1 cellular context compared by ENCODE assay signal in the genomic region with DNA sequence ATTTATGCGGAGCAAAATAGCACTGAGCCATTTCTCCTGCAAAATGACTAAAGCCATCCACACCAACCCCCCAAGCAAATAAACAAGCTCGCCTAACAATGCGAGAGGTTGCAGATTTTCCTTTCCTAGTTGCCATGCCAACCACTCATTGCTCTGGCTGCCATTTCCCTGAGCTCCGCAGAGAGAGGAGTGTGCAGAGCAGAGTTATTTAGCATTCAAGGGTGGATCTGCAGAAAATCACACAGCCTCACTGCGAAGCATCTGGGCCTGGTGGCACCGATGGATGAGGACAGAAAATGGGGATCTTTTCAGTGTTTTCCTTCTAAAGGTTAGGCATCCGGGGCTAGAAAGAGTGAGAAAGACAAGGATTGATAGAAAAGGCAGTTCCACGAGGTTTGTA.
TF ChIP-seq lines count a peak whose summit lies in the region.

No MANE protein-coding gene starts in this region.

TF ChIP-seq in HepG2, 621 proteins besides CTCF, POLR2A, EP300 and RAD21 (continued from another document):
- TF ChIP-seq, protein P1, sequence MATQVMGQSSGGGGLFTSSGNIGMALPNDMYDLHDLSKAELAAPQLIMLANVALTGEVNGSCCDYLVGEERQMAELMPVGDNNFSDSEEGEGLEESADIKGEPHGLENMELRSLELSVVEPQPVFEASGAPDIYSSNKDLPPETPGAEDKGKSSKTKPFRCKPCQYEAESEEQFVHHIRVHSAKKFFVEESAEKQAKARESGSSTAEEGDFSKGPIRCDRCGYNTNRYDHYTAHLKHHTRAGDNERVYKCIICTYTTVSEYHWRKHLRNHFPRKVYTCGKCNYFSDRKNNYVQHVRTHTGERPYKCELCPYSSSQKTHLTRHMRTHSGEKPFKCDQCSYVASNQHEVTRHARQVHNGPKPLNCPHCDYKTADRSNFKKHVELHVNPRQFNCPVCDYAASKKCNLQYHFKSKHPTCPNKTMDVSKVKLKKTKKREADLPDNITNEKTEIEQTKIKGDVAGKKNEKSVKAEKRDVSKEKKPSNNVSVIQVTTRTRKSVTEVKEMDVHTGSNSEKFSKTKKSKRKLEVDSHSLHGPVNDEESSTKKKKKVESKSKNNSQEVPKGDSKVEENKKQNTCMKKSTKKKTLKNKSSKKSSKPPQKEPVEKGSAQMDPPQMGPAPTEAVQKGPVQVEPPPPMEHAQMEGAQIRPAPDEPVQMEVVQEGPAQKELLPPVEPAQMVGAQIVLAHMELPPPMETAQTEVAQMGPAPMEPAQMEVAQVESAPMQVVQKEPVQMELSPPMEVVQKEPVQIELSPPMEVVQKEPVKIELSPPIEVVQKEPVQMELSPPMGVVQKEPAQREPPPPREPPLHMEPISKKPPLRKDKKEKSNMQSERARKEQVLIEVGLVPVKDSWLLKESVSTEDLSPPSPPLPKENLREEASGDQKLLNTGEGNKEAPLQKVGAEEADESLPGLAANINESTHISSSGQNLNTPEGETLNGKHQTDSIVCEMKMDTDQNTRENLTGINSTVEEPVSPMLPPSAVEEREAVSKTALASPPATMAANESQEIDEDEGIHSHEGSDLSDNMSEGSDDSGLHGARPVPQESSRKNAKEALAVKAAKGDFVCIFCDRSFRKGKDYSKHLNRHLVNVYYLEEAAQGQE (IDR thresholded peaks at IDR 0.05; ENCODE audit: borderline replicate concordance in 1 of 2, low read depth in 1 of 2, low read length in 2 of 2), result no peak
- TF ChIP-seq, protein P2, sequence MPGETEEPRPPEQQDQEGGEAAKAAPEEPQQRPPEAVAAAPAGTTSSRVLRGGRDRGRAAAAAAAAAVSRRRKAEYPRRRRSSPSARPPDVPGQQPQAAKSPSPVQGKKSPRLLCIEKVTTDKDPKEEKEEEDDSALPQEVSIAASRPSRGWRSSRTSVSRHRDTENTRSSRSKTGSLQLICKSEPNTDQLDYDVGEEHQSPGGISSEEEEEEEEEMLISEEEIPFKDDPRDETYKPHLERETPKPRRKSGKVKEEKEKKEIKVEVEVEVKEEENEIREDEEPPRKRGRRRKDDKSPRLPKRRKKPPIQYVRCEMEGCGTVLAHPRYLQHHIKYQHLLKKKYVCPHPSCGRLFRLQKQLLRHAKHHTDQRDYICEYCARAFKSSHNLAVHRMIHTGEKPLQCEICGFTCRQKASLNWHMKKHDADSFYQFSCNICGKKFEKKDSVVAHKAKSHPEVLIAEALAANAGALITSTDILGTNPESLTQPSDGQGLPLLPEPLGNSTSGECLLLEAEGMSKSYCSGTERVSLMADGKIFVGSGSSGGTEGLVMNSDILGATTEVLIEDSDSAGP (CRISPR knock-in tag; IDR thresholded peaks at IDR 0.05; ENCODE audit: borderline replicate concordance), result no peak
- TF ChIP-seq ZFP36L1 (CRISPR knock-in tag; IDR thresholded peaks at IDR 0.05), result no peak
- no peak for TF ChIP-seq ZBTB20 (CRISPR knock-in tag; IDR thresholded peaks at IDR 0.05; ENCODE audit: borderline replicate concordance, low read depth)
- TF ChIP-seq, protein P3, sequence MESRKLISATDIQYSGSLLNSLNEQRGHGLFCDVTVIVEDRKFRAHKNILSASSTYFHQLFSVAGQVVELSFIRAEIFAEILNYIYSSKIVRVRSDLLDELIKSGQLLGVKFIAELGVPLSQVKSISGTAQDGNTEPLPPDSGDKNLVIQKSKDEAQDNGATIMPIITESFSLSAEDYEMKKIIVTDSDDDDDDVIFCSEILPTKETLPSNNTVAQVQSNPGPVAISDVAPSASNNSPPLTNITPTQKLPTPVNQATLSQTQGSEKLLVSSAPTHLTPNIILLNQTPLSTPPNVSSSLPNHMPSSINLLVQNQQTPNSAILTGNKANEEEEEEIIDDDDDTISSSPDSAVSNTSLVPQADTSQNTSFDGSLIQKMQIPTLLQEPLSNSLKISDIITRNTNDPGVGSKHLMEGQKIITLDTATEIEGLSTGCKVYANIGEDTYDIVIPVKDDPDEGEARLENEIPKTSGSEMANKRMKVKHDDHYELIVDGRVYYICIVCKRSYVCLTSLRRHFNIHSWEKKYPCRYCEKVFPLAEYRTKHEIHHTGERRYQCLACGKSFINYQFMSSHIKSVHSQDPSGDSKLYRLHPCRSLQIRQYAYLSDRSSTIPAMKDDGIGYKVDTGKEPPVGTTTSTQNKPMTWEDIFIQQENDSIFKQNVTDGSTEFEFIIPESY (CRISPR knock-in tag; IDR thresholded peaks at IDR 0.05), result no peak
- TF ChIP-seq CREM (IDR thresholded peaks at IDR 0.05), result no peak
- TF ChIP-seq CREM (CRISPR knock-in tag; IDR thresholded peaks at IDR 0.05), result no peak
- TF ChIP-seq ZSCAN30 (CRISPR knock-in tag; IDR thresholded peaks at IDR 0.05), result no peak
- no peak for TF ChIP-seq ZNF703 (CRISPR knock-in tag; IDR thresholded peaks at IDR 0.05; ENCODE audit: borderline replicate concordance)
- no peak for TF ChIP-seq ZFP62 (CRISPR knock-in tag; IDR thresholded peaks at IDR 0.05)
TF ChIP-seq in HepG2: peak in this region for 0.
